ENCODE assay signal across 5 cellular contexts in genomic region chr22:23437107-23437395, GRCh38.
DNase-seq lines count a peak whose midpoint lies in the region; ATAC-seq, FAIRE-seq and TF ChIP-seq lines count a peak whose summit lies in the region.
"Not testable (repeated sequence)": the region's sequence is repeated elsewhere in the genome, so short reads cannot be mapped to it uniquely, and the experiment has no call there.

No MANE protein-coding gene starts in this region.

- DNase-seq in BE2C = peak; percentile 70
- not testable (repeated sequence) for DNase-seq in bronchial epithelial cell (ENCODE audit: low read depth); neural progenitor cell (ENCODE audit: low spot score); urothelium cell line (ENCODE audit: low spot score)

- H3K4me1 Mint-ChIP-seq in neural progenitor cell = peaks cover 47% of the 10 kb centered on the region

- H3K9me3 ChIP-seq in BE2C; neural progenitor cell (ENCODE audit: low read depth): not testable (repeated sequence)

- not testable (repeated sequence) for H3K4me3 Mint-ChIP-seq in neural progenitor cell

- H3K27me3 ChIP-seq in BE2C; bronchial epithelial cell (ENCODE audit: control insufficient read depth, insufficient read depth, low read length); neural progenitor cell: not testable (repeated sequence)

- H3K36me3 Mint-ChIP-seq in neural progenitor cell = not testable (repeated sequence)

- peaks cover 21% of the 10 kb centered on the region for H3K4me1 ChIP-seq in BE2C
- not testable (repeated sequence) for H3K4me1 ChIP-seq in neural progenitor cell

- peak; percentile 39; the same call in 1 of the 3 replicates for ATAC-seq in SK-N-SH treated with all-trans-retinoic acid at 6 μM for 48 hours

- H3K27ac ChIP-seq in neural progenitor cell = not testable (repeated sequence)

- H4K20me1 ChIP-seq in neural progenitor cell (ENCODE audit: low read depth) = not testable (repeated sequence)

- H3K79me2 ChIP-seq in neural progenitor cell (ENCODE audit: low read depth) = not testable (repeated sequence)

- FAIRE-seq in bronchial epithelial cell (lab: Jason Lieb, UNC) (peak; percentile 86), urothelium cell line (lab: Jason Lieb, UNC) (peak; percentile 62)

- peak overlapping the region; percentile 87 for H3K27ac Mint-ChIP-seq in neural progenitor cell

- H3K9ac ChIP-seq in neural progenitor cell = not testable (repeated sequence)

- not testable (repeated sequence) for H3K36me3 ChIP-seq in BE2C; bronchial epithelial cell (ENCODE audit: control insufficient read depth, insufficient read depth, low read length); neural progenitor cell

- H3K4me3 ChIP-seq in BE2C (ENCODE audit: low read depth, low read length); bronchial epithelial cell (ENCODE audit: low read depth, low read length); neural progenitor cell: not testable (repeated sequence)

- H3F3A ChIP-seq in neural progenitor cell (ENCODE audit: low read depth) = not testable (repeated sequence)

- H3K27me3 Mint-ChIP-seq in neural progenitor cell (ENCODE audit: insufficient read depth, low read depth) = not testable (repeated sequence)

- TF ChIP-seq CTCF in BE2C (IDR thresholded peaks at IDR 0.05; ENCODE audit: low read depth, low read length); bronchial epithelial cell (IDR thresholded peaks at IDR 0.05; ENCODE audit: insufficient read depth, low read length, severe bottlenecking); neural progenitor cell (IDR thresholded peaks at IDR 0.05): not testable (repeated sequence)

- H2AFZ ChIP-seq in neural progenitor cell (replicated peaks) = not testable (repeated sequence)

- not testable (repeated sequence) for H3K4me2 ChIP-seq in neural progenitor cell

- H3K9me3 Mint-ChIP-seq in neural progenitor cell = peaks cover 22% of the 10 kb centered on the region
